ENCODE assay signal across 17 cellular contexts in genomic region chr2:160695402-160696060, GRCh38.
DNase-seq lines count a peak whose midpoint lies in the region; ATAC-seq and TF ChIP-seq lines count a peak whose summit lies in the region.
"Had no signal": no experiment of that assay in that cellular context is flagged by ENCODE, and none has a peak within 500 bp of the region (broad histone marks: within the 10 kb centered on the region; RNA-seq: fewer than 3 reads in every experiment).

No MANE protein-coding gene starts in this region.

- no peak for DNase-seq in activated naive CD4-positive, alpha-beta T cell treated with anti-CD3 and anti-CD28 coated beads, Interleukin-2, amount 50 U/mL, for 72 hours (ENCODE audit: low spot score in 2 of 2)
- no peak for DNase-seq in activated naive CD4-positive, alpha-beta T cell treated with Interleukin-2 at 50 U/mL for 16 hours
- DNase-seq in NCI-H510A treated with DMSO at 0.1 percent for 48 hours (lab: John Stamatoyannopoulos, UW) = peak; percentile 65
- peak; percentile 13 for DNase-seq in fibroblast of gingiva (ENCODE audit: low read depth)
- DNase-seq in stromal cell of bone marrow (ENCODE audit: low read depth) = peak; percentile 15
- DNase-seq in CD4-positive, alpha-beta T cell = no peak
- no peak for DNase-seq in stimulated activated CD4-positive, alpha-beta T cell treated with anti-CD3 and anti-CD28 coated beads, Interleukin-4, amount 100 ng/mL, for 24 hours
- DNase-seq: ACHN; activated CD4-positive, alpha-beta memory T cell treated with anti-CD3 and anti-CD28 coated beads, Interleukin-2, amount 10 ng/mL, durations not matched to agents 7 days and 5 days; activated naive CD4-positive, alpha-beta T cell treated with anti-CD3 and anti-CD28 coated beads, Interleukin-2, amount 50 U/mL, for 16 hours; head of caudate nucleus; NCI-H2029; stimulated activated CD8-positive, alpha-beta memory T cell treated with anti-CD3 and anti-CD28 coated beads, Interleukin-4, amount 100 ng/mL, for 48 hours had no signal

- no peaks in the 10 kb centered on the region for H3K9me3 ChIP-seq in CD4-positive, alpha-beta T cell (ENCODE audit: control insufficient read depth, low read length)

- H3K36me3 Mint-ChIP-seq in activated naive CD4-positive, alpha-beta T cell treated with anti-CD3 and anti-CD28 coated beads, Interleukin-2, amount 50 U/mL, for 72 hours = no peaks in the 10 kb centered on the region
- H3K36me3 Mint-ChIP-seq in CD4-positive, alpha-beta T cell (ENCODE audit: low read depth) = no peaks in the 10 kb centered on the region

- H3K27me3 ChIP-seq in CD4-positive, alpha-beta T cell (ENCODE audit: control insufficient read depth, insufficient read depth, low read length) = no peaks in the 10 kb centered on the region

- no peak overlapping the region for H3K27ac Mint-ChIP-seq in activated naive CD4-positive, alpha-beta T cell treated with anti-CD3 and anti-CD28 coated beads, Interleukin-2, amount 50 U/mL, for 72 hours
- no peak overlapping the region for H3K27ac Mint-ChIP-seq in CD4-positive, alpha-beta T cell
- H3K27ac Mint-ChIP-seq: activated CD4-positive, alpha-beta memory T cell treated with anti-CD3 and anti-CD28 coated beads, Interleukin-2, amount 10 ng/mL, durations not matched to agents 7 days and 5 days; dendritic cell treated with granulocyte-macrophage colony-stimulating factor and Interleukin-4, amounts not matched to agents 40 ng/mL and 50 ng/mL, for 4 days had no signal

- peak; percentile 20 to 71 for ATAC-seq in activated naive CD4-positive, alpha-beta T cell treated with anti-CD3 and anti-CD28 coated beads, Interleukin-2, amount 50 U/mL, for 72 hours
- ATAC-seq in HG03139 (IDR thresholded peaks at IDR 0.05; ENCODE audit: unreplicated experiment) = no peak
- no peak for ATAC-seq in CD4-positive, alpha-beta T cell (ENCODE audit: poor library complexity)
- ATAC-seq: left lobe of liver had no signal

- CTCF ChIA-PET in CD4-positive, alpha-beta T cell (lab: Charles Lee) = no interaction called here

- no peak for TF ChIP-seq CTCF in CD4-positive, alpha-beta T cell (IDR thresholded peaks at IDR 0.05)

- no peaks in the 10 kb centered on the region for H3K4me1 Mint-ChIP-seq in CD4-positive, alpha-beta T cell (ENCODE audit: low read depth)
- H3K4me1 Mint-ChIP-seq: activated CD4-positive, alpha-beta memory T cell treated with anti-CD3 and anti-CD28 coated beads, Interleukin-2, amount 10 ng/mL, durations not matched to agents 7 days and 5 days had no signal

- H3K27me3 Mint-ChIP-seq in CD4-positive, alpha-beta T cell = no peaks in the 10 kb centered on the region
- H3K27me3 Mint-ChIP-seq: activated CD4-positive, alpha-beta memory T cell treated with anti-CD3 and anti-CD28 coated beads, Interleukin-2, amount 10 ng/mL, durations not matched to agents 7 days and 5 days; dendritic cell treated with granulocyte-macrophage colony-stimulating factor and Interleukin-4, amounts not matched to agents 40 ng/mL and 50 ng/mL, for 4 days had no signal

- H3K27ac ChIP-seq in CD4-positive, alpha-beta T cell (ENCODE audit: low read depth, low read length) = no peak overlapping the region

- no peak overlapping the region for H3K4me3 Mint-ChIP-seq in CD4-positive, alpha-beta T cell
- H3K4me3 Mint-ChIP-seq: activated CD4-positive, alpha-beta memory T cell treated with anti-CD3 and anti-CD28 coated beads, Interleukin-2, amount 10 ng/mL, durations not matched to agents 7 days and 5 days; dendritic cell treated with granulocyte-macrophage colony-stimulating factor and Interleukin-4, amounts not matched to agents 40 ng/mL and 50 ng/mL, for 4 days; neural crest cell had no signal

- POLR2A ChIA-PET in CD4-positive, alpha-beta T cell (lab: Charles Lee) = no interaction called here

- no peaks in the 10 kb centered on the region for H3K9me3 Mint-ChIP-seq in activated naive CD4-positive, alpha-beta T cell treated with anti-CD3 and anti-CD28 coated beads, Interleukin-2, amount 50 U/mL, for 72 hours
- no peaks in the 10 kb centered on the region for H3K9me3 Mint-ChIP-seq in CD4-positive, alpha-beta T cell
- H3K9me3 Mint-ChIP-seq: dendritic cell treated with granulocyte-macrophage colony-stimulating factor and Interleukin-4, amounts not matched to agents 40 ng/mL and 50 ng/mL, for 4 days had no signal

- intact Hi-C loops in CD4-positive, alpha-beta T cell (cut with DNase I, micrococcal nuclease) = no loop called here

Comparison
In these comparisons a context has a peak if more than half of its experiments do, and no peak if none do; other contexts are left out.
1. ATAC-seq: peak in activated naive CD4-positive, alpha-beta T cell treated with anti-CD3 and anti-CD28 coated beads, Interleukin-2, amount 50 U/mL, for 72 hours (2 of 2); none in HG03139 (single experiment) and CD4-positive, alpha-beta T cell (single experiment).
2. DNase-seq: peak in NCI-H510A treated with DMSO at 0.1 percent for 48 hours (single experiment), fibroblast of gingiva (single experiment) and stromal cell of bone marrow (single experiment); none in activated naive CD4-positive, alpha-beta T cell treated with anti-CD3 and anti-CD28 coated beads, Interleukin-2, amount 50 U/mL, for 72 hours (0 of 2), activated naive CD4-positive, alpha-beta T cell treated with Interleukin-2 at 50 U/mL for 16 hours (single experiment), CD4-positive, alpha-beta T cell (0 of 10) and stimulated activated CD4-positive, alpha-beta T cell treated with anti-CD3 and anti-CD28 coated beads, Interleukin-4, amount 100 ng/mL, for 24 hours (single experiment).